Comparison of ENCODE assay signal across 8 cellular contexts in genomic region chr14:68979021-68979721, GRCh38. TPM values are rescaled to one million over a fixed set of nuclear protein-coding genes. Genes with fewer than 3 reads are reported as not detected.
DNase-seq lines count a peak whose midpoint lies in the region; ATAC-seq and TF ChIP-seq lines count a peak whose summit lies in the region.

Gene ACTN1 (minus strand): TSS chr14:68979302. CDS start chr14:68979056, 246 bp downstream.

- TF ChIP-seq CTCF in lower lobe of right lung (IDR thresholded peaks at IDR 0.05) = no peak

- peaks cover 10% of the 10 kb centered on the region for H3K4me1 ChIP-seq in effector memory CD4-positive, alpha-beta T cell (ENCODE audit: control insufficient read depth, insufficient read depth, low read length, poor library complexity, severe bottlenecking)
- H3K4me1 ChIP-seq in lower lobe of right lung = peaks cover 40% of the 10 kb centered on the region

- intact Hi-C loops in lower lobe of right lung (cut with DNase I) = no loop called here

- no peaks in the 10 kb centered on the region for H3K36me3 ChIP-seq in effector memory CD4-positive, alpha-beta T cell (ENCODE audit: control insufficient read depth, insufficient read depth, low read length)
- H3K36me3 ChIP-seq in lower lobe of right lung = peaks cover 3% of the 10 kb centered on the region

- peak within 1 kb of the TSS; percentile 82 for H3K4me3 ChIP-seq in effector memory CD4-positive, alpha-beta T cell (ENCODE audit: insufficient read depth, low read depth, low read length, poor library complexity, severe bottlenecking)
- peak within 1 kb of the TSS; percentile 94 for H3K4me3 ChIP-seq in lower lobe of right lung

- peak within 1 kb of the TSS; percentile 53 for H3K27ac ChIP-seq in effector memory CD4-positive, alpha-beta T cell (ENCODE audit: insufficient read depth, low read length, poor library complexity, severe bottlenecking)
- peak within 1 kb of the TSS; percentile 94 for H3K27ac ChIP-seq in lower lobe of right lung

- no peaks in the 10 kb centered on the region for H3K9me3 Mint-ChIP-seq in activated CD8-positive, alpha-beta memory T cell treated with anti-CD3 and anti-CD28 coated beads, Interleukin-2, amount 10 ng/mL, durations not matched to agents 7 days and 5 days (ENCODE audit: low read depth)

- peaks cover 22% of the 10 kb centered on the region for H3K4me1 Mint-ChIP-seq in activated CD8-positive, alpha-beta memory T cell treated with anti-CD3 and anti-CD28 coated beads, Interleukin-2, amount 10 ng/mL, durations not matched to agents 7 days and 5 days

- peak; percentile 58 for ATAC-seq in activated CD8-positive, alpha-beta memory T cell treated with anti-CD3 and anti-CD28 coated beads, Interleukin-2, amount 10 ng/mL, durations not matched to agents 7 days and 5 days
- ATAC-seq in lower lobe of right lung (peak; percentile 93 to 94), HG02798 (IDR thresholded peaks at IDR 0.05; ENCODE audit: poor library complexity, unreplicated experiment) (no peak)

- peaks cover 8% of the 10 kb centered on the region for H3K36me3 Mint-ChIP-seq in activated CD8-positive, alpha-beta memory T cell treated with anti-CD3 and anti-CD28 coated beads, Interleukin-2, amount 10 ng/mL, durations not matched to agents 7 days and 5 days

- no peaks in the 10 kb centered on the region for H3K27me3 ChIP-seq in effector memory CD4-positive, alpha-beta T cell (replicated peaks; ENCODE audit: control insufficient read depth, insufficient read depth, low read length, poor library complexity, severe bottlenecking)
- no peaks in the 10 kb centered on the region for H3K27me3 ChIP-seq in lower lobe of right lung (ENCODE audit: low read depth)

- DNase-seq in DMS79 (lab: John Stamatoyannopoulos, UW) = peak; percentile 96
- peak; percentile 76 for DNase-seq in HS-5 (ENCODE audit: low read depth)
- DNase-seq in NOMO-1 (lab: John Stamatoyannopoulos, UW; ENCODE audit: unreplicated experiment in 2 of 2) = peak; percentile 90 to 95
- DNase-seq in activated CD8-positive, alpha-beta memory T cell treated with anti-CD3 and anti-CD28 coated beads, Interleukin-2, amount 10 ng/mL, durations not matched to agents 7 days and 5 days = peak; percentile 62
- DNase-seq in effector memory CD4-positive, alpha-beta T cell = peak in 2 of 3 donors; percentile 22 to 44
- DNase-seq in lower lobe of right lung = peak; percentile 97
- peak; percentile 58 to 74 for DNase-seq in stimulated activated CD4-positive, alpha-beta T cell treated with anti-CD3 and anti-CD28 coated beads, Interleukin-4, amount 100 ng/mL, for 48 hours (ENCODE audit: low read depth in 2 of 2)

- peak within 1 kb of the TSS; percentile 73 for H3K27ac Mint-ChIP-seq in activated CD8-positive, alpha-beta memory T cell treated with anti-CD3 and anti-CD28 coated beads, Interleukin-2, amount 10 ng/mL, durations not matched to agents 7 days and 5 days

- H3K4me3 Mint-ChIP-seq in activated CD8-positive, alpha-beta memory T cell treated with anti-CD3 and anti-CD28 coated beads, Interleukin-2, amount 10 ng/mL, durations not matched to agents 7 days and 5 days = peak within 1 kb of the TSS; percentile 76

- H3K27me3 Mint-ChIP-seq in activated CD8-positive, alpha-beta memory T cell treated with anti-CD3 and anti-CD28 coated beads, Interleukin-2, amount 10 ng/mL, durations not matched to agents 7 days and 5 days = peaks cover 57% of the 10 kb centered on the region

- H3K9me3 ChIP-seq in effector memory CD4-positive, alpha-beta T cell (ENCODE audit: control insufficient read depth, low read length) = no peaks in the 10 kb centered on the region
- H3K9me3 ChIP-seq in lower lobe of right lung = no peaks in the 10 kb centered on the region

- CTCF ChIA-PET in activated CD8-positive, alpha-beta memory T cell treated with anti-CD3 and anti-CD28 coated beads, Interleukin-2, amount 10 ng/mL, durations not matched to agents 7 days and 5 days (lab: Charles Lee) = interaction anchor here (1.6 kb wide), 1 partner anchor 11 kb away, joined by 3 read pairs; no protein-coding TSS in a partner anchor

RNA-seq across cellular contexts. Expression of gene ACTN1, which starts in this region (rescaled TPM):
- 10 to 100 TPM; 26.8 to 56.0 TPM for total RNA-seq in activated CD8-positive, alpha-beta memory T cell treated with anti-CD3 and anti-CD28 coated beads, Interleukin-2, amount 10 ng/mL, durations not matched to agents 7 days and 5 days
- total RNA-seq in lower lobe of right lung = 124 TPM

Comparison
In these comparisons a context has a peak if more than half of its experiments do, and no peak if none do; other contexts are left out.
1. DNase-seq: peak in every context shown above with its lines; median percentile 97 in lower lobe of right lung; 96 in DMS79; 92 in NOMO-1; 76 in HS-5; 66 in stimulated activated CD4-positive, alpha-beta T cell treated with anti-CD3 and anti-CD28 coated beads, Interleukin-4, amount 100 ng/mL, for 48 hours; 62 in activated CD8-positive, alpha-beta memory T cell treated with anti-CD3 and anti-CD28 coated beads, Interleukin-2, amount 10 ng/mL, durations not matched to agents 7 days and 5 days; 33 in effector memory CD4-positive, alpha-beta T cell.